In genomic region chr1:100575406-100575805, GRCh38 we compare ENCODE assay signal across 1 cellular context.
TF ChIP-seq lines count a peak whose summit lies in the region.

No MANE protein-coding gene starts in this region.

TF ChIP-seq in H1, 55 proteins besides CTCF, POLR2A, EP300 and RAD21:
- no peak for TF ChIP-seq GTF2F1 (IDR thresholded peaks at IDR 0.05; ENCODE audit: borderline replicate concordance, low read depth, low read length)
- no peak for TF ChIP-seq CBX8 (IDR thresholded peaks at IDR 0.05; ENCODE audit: borderline replicate concordance, low read depth, low read length)
- 0 out of 2 replicates have a peak, but pooled peaks have one; percentile 30 for TF ChIP-seq CEBPB (IDR thresholded peaks at IDR 0.05; ENCODE audit: low read depth, low read length)
